In genomic region chr5:235527-235926, GRCh38 we compare ENCODE assay signal across 6 cellular contexts. TPM values are rescaled to one million over a fixed set of nuclear protein-coding genes. Genes with fewer than 3 reads are reported as not detected.
"Had no signal": no experiment of that assay in that cellular context is flagged by ENCODE, and none has a peak within 500 bp of the region (broad histone marks: within the 10 kb centered on the region; RNA-seq: fewer than 3 reads in every experiment).

No MANE protein-coding gene starts in this region.

RNA-seq across cellular contexts. Expression of gene LRRC14B, which starts 44.2 kb away (rescaled TPM):
- total RNA-seq: MCF 10A, NCI-H460, PC-9, Peyer's patch, SJCRH30, SK-MEL-5 had no signal
